8 cellular contexts compared by ENCODE assay signal in genomic region chr2:11750422-11750821, GRCh38. TPM values are rescaled to one million over a fixed set of nuclear protein-coding genes. Genes with fewer than 3 reads are reported as not detected.
DNase-seq lines count a peak whose midpoint lies in the region; ATAC-seq, FAIRE-seq and TF ChIP-seq lines count a peak whose summit lies in the region.

No MANE protein-coding gene starts in this region.

- H3K4me1 Mint-ChIP-seq in activated CD8-positive, alpha-beta memory T cell treated with anti-CD3 and anti-CD28 coated beads, Interleukin-2, amount 10 ng/mL, durations not matched to agents 7 days and 5 days: peaks cover 86% of the 10 kb centered on the region

- peak overlapping the region; percentile 60 for H3K9ac ChIP-seq in keratinocyte (ENCODE audit: control insufficient read depth, extremely low read depth, insufficient read depth, low read length)

- no peak overlapping the region for H2AFZ ChIP-seq in keratinocyte (ENCODE audit: control insufficient read depth, low read length)

- DNase-seq in activated CD8-positive, alpha-beta memory T cell treated with anti-CD3 and anti-CD28 coated beads, Interleukin-2, amount 10 ng/mL, durations not matched to agents 7 days and 5 days: peak; percentile 79
- DNase-seq in activated CD8-positive, alpha-beta memory T cell treated with anti-CD3 and anti-CD28 coated beads, Interleukin-2, amount 50 U/mL, for 48 hours: no peak
- DNase-seq in T-helper 1 cell: peak in 4 of 5 donors; percentile 48 to 86 (median 52)
- DNase-seq in keratinocyte (ENCODE audit: low read depth, low spot score): no peak
- DNase-seq in tibial artery: no peak
- no peak for DNase-seq in dermis blood vessel endothelial cell
- DNase-seq in occipital lobe (lab: John Stamatoyannopoulos, UW): no peak

- peaks cover 7% of the 10 kb centered on the region for H3K9me1 ChIP-seq in keratinocyte (ENCODE audit: control insufficient read depth, extremely low read depth, insufficient read depth, low read length)

- H3K4me3 ChIP-seq in keratinocyte (ENCODE audit: control insufficient read depth in 2 of 3, extremely low read depth in 1 of 3, insufficient read depth in 2 of 3, low read depth in 1 of 3, low read length in 3 of 3) (peak overlapping the region in 2 of 3 experiments; percentile 16 to 25), tibial artery (no peak overlapping the region)

- H3K36me3 ChIP-seq in keratinocyte (ENCODE audit: control insufficient read depth in 2 of 2, extremely low read depth in 1 of 2, insufficient read depth in 2 of 2, low read length in 2 of 2) (peaks cover 0 to 2% of the 10 kb centered on the region in 2 experiments), tibial artery (no peaks in the 10 kb centered on the region)

- no peaks in the 10 kb centered on the region for H3K9me3 ChIP-seq in keratinocyte (ENCODE audit: control insufficient read depth, low read depth, low read length)
- H3K9me3 ChIP-seq in tibial artery: no peaks in the 10 kb centered on the region

- peaks cover 8% of the 10 kb centered on the region for H3K36me3 Mint-ChIP-seq in activated CD8-positive, alpha-beta memory T cell treated with anti-CD3 and anti-CD28 coated beads, Interleukin-2, amount 10 ng/mL, durations not matched to agents 7 days and 5 days

- FAIRE-seq in keratinocyte (lab: Jason Lieb, UNC): no peak

- intact Hi-C loops in tibial artery (cut with DNase I; ENCODE audit: low total_unique reads): no loop called here

- no peaks in the 10 kb centered on the region for H3K27me3 Mint-ChIP-seq in activated CD8-positive, alpha-beta memory T cell treated with anti-CD3 and anti-CD28 coated beads, Interleukin-2, amount 10 ng/mL, durations not matched to agents 7 days and 5 days

- H3K27me3 ChIP-seq in keratinocyte (ENCODE audit: control insufficient read depth, extremely low read depth, insufficient read depth, low read length) (no peaks in the 10 kb centered on the region), tibial artery (no peaks in the 10 kb centered on the region)

- H3K79me2 ChIP-seq in keratinocyte (ENCODE audit: control insufficient read depth, insufficient read depth, low read length): peaks cover 84% of the 10 kb centered on the region

- peaks cover 47% of the 10 kb centered on the region for H4K20me1 ChIP-seq in keratinocyte (ENCODE audit: control insufficient read depth, extremely low read depth, insufficient read depth, low read length)

- no peaks in the 10 kb centered on the region for H3K9me3 Mint-ChIP-seq in activated CD8-positive, alpha-beta memory T cell treated with anti-CD3 and anti-CD28 coated beads, Interleukin-2, amount 10 ng/mL, durations not matched to agents 7 days and 5 days (ENCODE audit: low read depth)

- H3K27ac ChIP-seq in keratinocyte (ENCODE audit: control insufficient read depth, insufficient read depth, low read length) (peak overlapping the region; percentile 70), tibial artery (no peak overlapping the region)

- CTCF ChIA-PET in activated CD8-positive, alpha-beta memory T cell treated with anti-CD3 and anti-CD28 coated beads, Interleukin-2, amount 10 ng/mL, durations not matched to agents 7 days and 5 days (lab: Charles Lee): interaction anchor here (1.3 to 24.4 kb wide), 6 partner anchors 11 to 62 kb away, joined by 3 to 401 read pairs (median 8); no protein-coding TSS in a partner anchor

- peak overlapping the region; percentile 96 for H3K27ac Mint-ChIP-seq in activated CD8-positive, alpha-beta memory T cell treated with anti-CD3 and anti-CD28 coated beads, Interleukin-2, amount 10 ng/mL, durations not matched to agents 7 days and 5 days

- peaks cover 70% of the 10 kb centered on the region for H3K4me1 ChIP-seq in keratinocyte (ENCODE audit: control insufficient read depth, extremely low read depth, insufficient read depth, low read length)
- H3K4me1 ChIP-seq in tibial artery: peaks cover 0 to 68% (median 36%) of the 10 kb centered on the region in 4 donors

- TF ChIP-seq CTCF in keratinocyte (optimal IDR thresholded peaks at IDR 0.05 in 1 of 3, IDR thresholded peaks at IDR 0.05 in 1 of 3, conservative IDR thresholded peaks at IDR 0.05 in 1 of 3; ENCODE audit: extremely low read depth in 1 of 3, insufficient read depth in 2 of 3, low read length in 3 of 3): no peak
- TF ChIP-seq CTCF in tibial artery (IDR thresholded peaks at IDR 0.05): no peak

- peak; percentile 48 for ATAC-seq in activated CD8-positive, alpha-beta memory T cell treated with anti-CD3 and anti-CD28 coated beads, Interleukin-2, amount 10 ng/mL, durations not matched to agents 7 days and 5 days
- ATAC-seq in HG02943 (IDR thresholded peaks at IDR 0.05; ENCODE audit: low read depth, unreplicated experiment): peak; percentile 28

- dilution Hi-C loops in keratinocyte (cut with MboI; ENCODE audit: extremely low pct_ligation_motif_present, low sequenced_read_pairs): no loop called here

- H3K4me3 Mint-ChIP-seq in activated CD8-positive, alpha-beta memory T cell treated with anti-CD3 and anti-CD28 coated beads, Interleukin-2, amount 10 ng/mL, durations not matched to agents 7 days and 5 days: peak overlapping the region; percentile 46

- peak overlapping the region; percentile 97 for H3K4me2 ChIP-seq in keratinocyte (ENCODE audit: control insufficient read depth, extremely low read depth, insufficient read depth, low read depth, low read length)

RNA-seq across cellular contexts. Expression of gene LPIN1, which starts 4.0 kb away (rescaled TPM):
- total RNA-seq in activated CD8-positive, alpha-beta memory T cell treated with anti-CD3 and anti-CD28 coated beads, Interleukin-2, amount 10 ng/mL, durations not matched to agents 7 days and 5 days: 10 to 100 TPM; 57.1 to 76.4 TPM
- 38.9 to 81.7 TPM (median 79.6 TPM) in 3 replicates for polyA plus RNA-seq in keratinocyte
- 7.5 TPM for polyA plus RNA-seq in keratinocyte (2011; ENCODE audit: low read depth)
- polyA plus RNA-seq in keratinocyte (2011; cell fraction: cytosol; rRNA removed): 27.8 and 38.7 TPM in 2 replicates
- polyA plus RNA-seq in keratinocyte (2011; cell fraction: nucleus; rRNA removed): 94.9 and 97.4 TPM in 2 replicates
- 8.6 and 50.9 TPM in 2 replicates for polyA plus RNA-seq in keratinocyte (2012; ENCODE audit: low replicate concordance)
- polyA minus RNA-seq in keratinocyte: 27.2 to 59.8 TPM (median 50.8 TPM) in 3 replicates
- polyA minus RNA-seq in keratinocyte (2011; cell fraction: cytosol; rRNA and poly(A)+ RNA removed): 21.5 TPM
- 43.8 and 65.2 TPM in 2 replicates for polyA minus RNA-seq in keratinocyte (2011; cell fraction: nucleus; rRNA and poly(A)+ RNA removed)
- total RNA-seq in dermis blood vessel endothelial cell (24.0 and 36.3 TPM in 2 replicates), occipital lobe (26.7 TPM)

Comparison
In these comparisons a context has a peak if more than half of its experiments do, and no peak if none do; other contexts are left out.
1. DNase-seq: peak in activated CD8-positive, alpha-beta memory T cell treated with anti-CD3 and anti-CD28 coated beads, Interleukin-2, amount 10 ng/mL, durations not matched to agents 7 days and 5 days (single experiment) and T-helper 1 cell (4 of 5); none in activated CD8-positive, alpha-beta memory T cell treated with anti-CD3 and anti-CD28 coated beads, Interleukin-2, amount 50 U/mL, for 48 hours (single experiment), keratinocyte (single experiment), tibial artery (0 of 2), dermis blood vessel endothelial cell (single experiment) and occipital lobe (single experiment).
2. H3K4me3 ChIP-seq: peak in keratinocyte (2 of 3); none in tibial artery (0 of 2).